8 cellular contexts compared by ENCODE assay signal in the genomic region with DNA sequence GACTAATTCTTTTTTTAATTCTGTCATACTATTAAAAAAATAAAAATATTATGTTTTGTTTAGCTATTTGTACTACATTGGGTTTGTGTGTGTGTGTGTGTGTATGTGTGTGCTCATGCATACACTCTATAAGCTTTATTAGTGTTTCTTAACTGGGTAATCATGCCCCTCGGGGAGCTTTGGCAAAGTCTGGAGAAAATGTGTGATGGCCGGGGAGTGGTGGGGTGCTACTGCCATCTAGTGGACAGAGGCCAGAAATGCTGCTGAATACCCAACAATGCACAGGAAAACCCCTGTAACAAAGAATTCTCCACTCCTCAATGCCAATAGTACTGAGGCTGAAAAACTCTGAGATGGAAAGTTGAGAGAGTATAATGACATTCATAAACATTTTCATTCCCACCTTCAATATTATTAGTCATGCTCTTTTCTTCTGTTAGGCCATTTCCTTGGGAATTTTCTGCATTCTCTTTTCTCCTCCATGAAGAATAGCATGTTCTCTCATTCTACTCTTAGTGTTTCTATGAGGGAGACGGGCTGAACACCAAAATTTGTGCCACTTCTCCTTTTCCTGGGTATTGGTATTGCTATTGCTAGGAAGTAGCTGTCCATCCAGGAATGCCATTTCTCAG.
DNase-seq lines count a peak whose midpoint lies in the region; ATAC-seq, FAIRE-seq and TF ChIP-seq lines count a peak whose summit lies in the region.

No MANE protein-coding gene starts in this region.

- H3K27me3 Mint-ChIP-seq in activated T-helper 1 cell treated with anti-CD3 and anti-CD28 coated beads, Interleukin-12 subunit alpha, Interleukin-12 subunit beta, Interleukin-2, Interleukin-4 antibody, amounts not matched to agents 30 ng/mL and 10 ng/mL and 1 ng/mL, durations not matched to agents 14 hours and 24 hours and 36 hours (ENCODE audit: insufficient read depth) = peaks cover 15% of the 10 kb centered on the region

- no peak overlapping the region for H3K4me3 ChIP-seq in fibroblast of villous mesenchyme (ENCODE audit: low read depth, low read length)
- no peak overlapping the region for H3K4me3 ChIP-seq in testis

- no peaks in the 10 kb centered on the region for H3K4me1 ChIP-seq in testis

- FAIRE-seq in HTR-8/SVneo (lab: Jason Lieb, UNC) = no peak
- no peak for FAIRE-seq in RCC 7860 (lab: Jason Lieb, UNC)

- TF ChIP-seq CTCF in fibroblast of villous mesenchyme (IDR thresholded peaks at IDR 0.05; ENCODE audit: insufficient read depth, low read depth, low read length) (peak; percentile 91), testis (IDR thresholded peaks at IDR 0.05) (peak; percentile 56 to 87 (median 80))

- no peaks in the 10 kb centered on the region for H3K9me3 ChIP-seq in testis

- no peak overlapping the region for H3K4me3 Mint-ChIP-seq in activated T-helper 1 cell treated with anti-CD3 and anti-CD28 coated beads, Interleukin-12 subunit alpha, Interleukin-12 subunit beta, Interleukin-2, Interleukin-4 antibody, amounts not matched to agents 30 ng/mL and 10 ng/mL and 1 ng/mL, durations not matched to agents 14 hours and 24 hours and 36 hours

- H3K36me3 ChIP-seq in testis (ENCODE audit: low read depth, missing control alignments) = no peaks in the 10 kb centered on the region

- no peaks in the 10 kb centered on the region for H3K27me3 ChIP-seq in testis

- H3K27ac Mint-ChIP-seq in activated T-helper 1 cell treated with anti-CD3 and anti-CD28 coated beads, Interleukin-12 subunit alpha, Interleukin-12 subunit beta, Interleukin-2, Interleukin-4 antibody, amounts not matched to agents 30 ng/mL and 10 ng/mL and 1 ng/mL, durations not matched to agents 14 hours and 24 hours and 36 hours = no peak overlapping the region

- ATAC-seq in GM21390 (IDR thresholded peaks at IDR 0.05; ENCODE audit: unreplicated experiment) = peak; percentile 92

- H3K4me1 Mint-ChIP-seq in activated T-helper 1 cell treated with anti-CD3 and anti-CD28 coated beads, Interleukin-12 subunit alpha, Interleukin-12 subunit beta, Interleukin-2, Interleukin-4 antibody, amounts not matched to agents 30 ng/mL and 10 ng/mL and 1 ng/mL, durations not matched to agents 14 hours and 24 hours and 36 hours (ENCODE audit: low read depth) = no peaks in the 10 kb centered on the region

- H3K36me3 Mint-ChIP-seq in activated T-helper 1 cell treated with anti-CD3 and anti-CD28 coated beads, Interleukin-12 subunit alpha, Interleukin-12 subunit beta, Interleukin-2, Interleukin-4 antibody, amounts not matched to agents 30 ng/mL and 10 ng/mL and 1 ng/mL, durations not matched to agents 14 hours and 24 hours and 36 hours (ENCODE audit: low read depth) = no peaks in the 10 kb centered on the region

- H3K9me3 Mint-ChIP-seq in activated T-helper 1 cell treated with anti-CD3 and anti-CD28 coated beads, Interleukin-12 subunit alpha, Interleukin-12 subunit beta, Interleukin-2, Interleukin-4 antibody, amounts not matched to agents 30 ng/mL and 10 ng/mL and 1 ng/mL, durations not matched to agents 14 hours and 24 hours and 36 hours = no peaks in the 10 kb centered on the region

- 27 to 42% methylated on average over 3 of the region's 3 CpGs for WGBS in testis, 2 donors

- intact Hi-C loops in activated T-helper 1 cell treated with anti-CD3 and anti-CD28 coated beads, Interleukin-12 subunit alpha, Interleukin-12 subunit beta, Interleukin-2, Interleukin-4 antibody, amounts not matched to agents 30 ng/mL and 10 ng/mL and 1 ng/mL, durations not matched to agents 14 hours and 24 hours and 36 hours (cut with micrococcal nuclease) = loop anchor here (1.0 to 10.0 kb wide), 7 partner anchors 158 to 642 kb away; no protein-coding TSS in a partner anchor
- intact Hi-C loops in testis (cut with DNase I; ENCODE audit: low total_unique reads) = loop anchor here (10.0 kb wide), 1 partner anchor 209 kb away; no protein-coding TSS in a partner anchor

- peak; percentile 17 for DNase-seq in DMS114 treated with DMSO at 0.1 percent for 48 hours (lab: John Stamatoyannopoulos, UW; ENCODE audit: unreplicated experiment)
- DNase-seq in HTR-8/SVneo (ENCODE audit: insufficient read length, low spot score) = peak; percentile 22
- DNase-seq in RCC 7860 (ENCODE audit: low spot score) = peak; percentile 23
- peak; percentile 38 for DNase-seq in activated T-helper 1 cell treated with anti-CD3 and anti-CD28 coated beads, Interleukin-12 subunit alpha, Interleukin-12 subunit beta, Interleukin-2, Interleukin-4 antibody, amounts not matched to agents 30 ng/mL and 10 ng/mL and 1 ng/mL, durations not matched to agents 14 hours and 24 hours and 36 hours (ENCODE audit: low spot score)
- peak; percentile 68 for DNase-seq in fibroblast of villous mesenchyme (ENCODE audit: low read depth)
- peak in 49 of 56 donors; percentile 2 to 70 (median 32) for DNase-seq in nucleus accumbens (lab: John Stamatoyannopoulos, UW)
- peak; percentile 68 for DNase-seq in testis

- no peak for TF ChIP-seq POLR2A in testis (IDR thresholded peaks at IDR 0.05)

- no peak overlapping the region for H3K27ac ChIP-seq in testis

Comparison
In these comparisons a context has a peak if more than half of its experiments do, and no peak if none do; other contexts are left out.
1. DNase-seq: peak in every context shown above with its lines; median percentile 68 in fibroblast of villous mesenchyme; 68 in testis; 38 in activated T-helper 1 cell treated with anti-CD3 and anti-CD28 coated beads, Interleukin-12 subunit alpha, Interleukin-12 subunit beta, Interleukin-2, Interleukin-4 antibody, amounts not matched to agents 30 ng/mL and 10 ng/mL and 1 ng/mL, durations not matched to agents 14 hours and 24 hours and 36 hours; 32 in nucleus accumbens; 23 in RCC 7860; 22 in HTR-8/SVneo; 17 in DMS114 treated with DMSO at 0.1 percent for 48 hours.